ENCODE assay signal across 19 cellular contexts in genomic region chr12:28558232-28558631, GRCh38.
DNase-seq lines count a peak whose midpoint lies in the region; ATAC-seq lines count a peak whose summit lies in the region.
"Had no signal": no experiment of that assay in that cellular context is flagged by ENCODE, and none has a peak within 500 bp of the region (broad histone marks: within the 10 kb centered on the region; RNA-seq: fewer than 3 reads in every experiment).

No MANE protein-coding gene starts in this region.

- no peaks in the 10 kb centered on the region for H3K27me3 Mint-ChIP-seq in activated naive CD4-positive, alpha-beta T cell treated with anti-CD3 and anti-CD28 coated beads, Interleukin-2, amount 50 U/mL, for 24 hours
- no peaks in the 10 kb centered on the region for H3K27me3 Mint-ChIP-seq in activated CD8-positive, alpha-beta memory T cell treated with anti-CD3 and anti-CD28 coated beads, Interleukin-2, amount 10 ng/mL, durations not matched to agents 7 days and 5 days
- H3K27me3 Mint-ChIP-seq: CD4-positive, alpha-beta T cell; CD8-positive, alpha-beta memory T cell had no signal

- no peak overlapping the region for H3K4me3 Mint-ChIP-seq in activated naive CD4-positive, alpha-beta T cell treated with anti-CD3 and anti-CD28 coated beads, Interleukin-2, amount 50 U/mL, for 24 hours
- no peak overlapping the region for H3K4me3 Mint-ChIP-seq in activated CD8-positive, alpha-beta memory T cell treated with anti-CD3 and anti-CD28 coated beads, Interleukin-2, amount 10 ng/mL, durations not matched to agents 7 days and 5 days
- H3K4me3 Mint-ChIP-seq: CD14-positive monocyte; CD4-positive, alpha-beta T cell; CD8-positive, alpha-beta memory T cell had no signal

- CTCF ChIA-PET in activated CD8-positive, alpha-beta memory T cell treated with anti-CD3 and anti-CD28 coated beads, Interleukin-2, amount 10 ng/mL, durations not matched to agents 7 days and 5 days (lab: Charles Lee): no interaction called here

- H3K36me3 Mint-ChIP-seq in activated naive CD4-positive, alpha-beta T cell treated with anti-CD3 and anti-CD28 coated beads, Interleukin-2, amount 50 U/mL, for 24 hours: peaks cover 14% of the 10 kb centered on the region
- peaks cover 2% of the 10 kb centered on the region for H3K36me3 Mint-ChIP-seq in activated CD8-positive, alpha-beta memory T cell treated with anti-CD3 and anti-CD28 coated beads, Interleukin-2, amount 10 ng/mL, durations not matched to agents 7 days and 5 days

- no peak for ATAC-seq in GM21723 (IDR thresholded peaks at IDR 0.05; ENCODE audit: unreplicated experiment)
- no peak for ATAC-seq in activated CD8-positive, alpha-beta memory T cell treated with anti-CD3 and anti-CD28 coated beads, Interleukin-2, amount 10 ng/mL, durations not matched to agents 7 days and 5 days
- ATAC-seq: A549 had no signal

- H3K9me3 Mint-ChIP-seq in activated naive CD4-positive, alpha-beta T cell treated with anti-CD3 and anti-CD28 coated beads, Interleukin-2, amount 50 U/mL, for 24 hours: no peaks in the 10 kb centered on the region
- no peaks in the 10 kb centered on the region for H3K9me3 Mint-ChIP-seq in activated CD8-positive, alpha-beta memory T cell treated with anti-CD3 and anti-CD28 coated beads, Interleukin-2, amount 10 ng/mL, durations not matched to agents 7 days and 5 days (ENCODE audit: low read depth)
- H3K9me3 Mint-ChIP-seq: CD4-positive, alpha-beta T cell; CD8-positive, alpha-beta memory T cell had no signal

- DNase-seq in activated naive CD4-positive, alpha-beta T cell treated with Interleukin-2 at 50 U/mL for 16 hours: no peak
- DNase-seq in DMS79 (lab: John Stamatoyannopoulos, UW) (peak; percentile 1), NCI-H446 treated with DMSO at 0.1 percent for 48 hours (lab: John Stamatoyannopoulos, UW) (peak; percentile 65)
- no peak for DNase-seq in activated CD8-positive, alpha-beta memory T cell treated with anti-CD3 and anti-CD28 coated beads, Interleukin-2, amount 10 ng/mL, durations not matched to agents 7 days and 5 days
- DNase-seq: 8988T; ACHN; AML-193; BE2C; CD4-positive, alpha-beta T cell; CD8-positive, alpha-beta memory T cell; DMS 273 treated with DMSO at 0.1 percent for 48 hours; DND-41; GM23248; H7; HCEC 1CT had no signal

- no peaks in the 10 kb centered on the region for H3K4me1 Mint-ChIP-seq in activated naive CD4-positive, alpha-beta T cell treated with anti-CD3 and anti-CD28 coated beads, Interleukin-2, amount 50 U/mL, for 24 hours
- H3K4me1 Mint-ChIP-seq in activated CD8-positive, alpha-beta memory T cell treated with anti-CD3 and anti-CD28 coated beads, Interleukin-2, amount 10 ng/mL, durations not matched to agents 7 days and 5 days: peaks cover 1% of the 10 kb centered on the region
- H3K4me1 Mint-ChIP-seq: CD8-positive, alpha-beta memory T cell had no signal

- H3K27ac Mint-ChIP-seq in activated naive CD4-positive, alpha-beta T cell treated with anti-CD3 and anti-CD28 coated beads, Interleukin-2, amount 50 U/mL, for 24 hours: peak overlapping the region; percentile 1
- no peak overlapping the region for H3K27ac Mint-ChIP-seq in activated CD8-positive, alpha-beta memory T cell treated with anti-CD3 and anti-CD28 coated beads, Interleukin-2, amount 10 ng/mL, durations not matched to agents 7 days and 5 days
- H3K27ac Mint-ChIP-seq: CD14-positive monocyte; CD4-positive, alpha-beta T cell; CD8-positive, alpha-beta memory T cell had no signal

Comparison
In these comparisons a context has a peak if more than half of its experiments do, and no peak if none do; other contexts are left out.
1. DNase-seq: peak in DMS79 (single experiment) and NCI-H446 treated with DMSO at 0.1 percent for 48 hours (single experiment); none in activated naive CD4-positive, alpha-beta T cell treated with Interleukin-2 at 50 U/mL for 16 hours (single experiment) and activated CD8-positive, alpha-beta memory T cell treated with anti-CD3 and anti-CD28 coated beads, Interleukin-2, amount 10 ng/mL, durations not matched to agents 7 days and 5 days (single experiment).